8 cellular contexts compared by ENCODE assay signal in the genomic region with DNA sequence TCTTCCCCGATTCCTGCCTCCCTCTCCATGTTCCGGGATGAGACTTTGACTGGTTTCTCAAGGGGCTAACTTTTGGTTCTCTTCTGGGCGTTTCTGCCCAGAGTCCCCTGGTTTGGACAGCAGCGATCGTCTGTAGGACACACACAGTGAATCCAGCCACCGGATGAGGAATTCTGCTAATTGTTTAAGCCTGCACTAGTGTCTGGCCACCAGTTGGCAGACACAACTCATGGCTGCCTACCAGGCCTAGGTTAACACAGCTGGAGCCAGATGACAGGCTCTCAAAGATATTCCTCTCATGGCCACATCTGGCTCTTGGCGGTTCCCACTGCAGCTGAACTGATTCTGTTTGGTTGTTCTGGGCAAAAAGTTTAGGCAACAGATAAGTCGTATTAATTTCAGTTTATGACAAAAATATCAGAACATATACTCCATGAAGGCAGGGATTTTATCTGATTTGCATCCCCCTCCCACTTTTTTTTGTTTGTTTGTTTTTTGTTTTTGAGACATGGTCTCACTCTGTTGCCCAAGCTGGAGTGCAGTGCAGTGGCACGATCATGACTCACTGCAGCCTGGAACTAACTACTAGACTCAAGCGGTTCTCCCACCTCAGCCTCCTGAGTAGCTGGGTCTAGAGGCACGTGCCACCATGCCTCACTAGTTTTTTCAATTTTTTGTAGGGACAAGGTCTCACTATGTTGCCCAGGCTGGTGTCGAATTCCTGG.
DNase-seq lines count a peak whose midpoint lies in the region; ATAC-seq and TF ChIP-seq lines count a peak whose summit lies in the region.
"Had no signal": no experiment of that assay in that cellular context is flagged by ENCODE, and none has a peak within 500 bp of the region (broad histone marks: within the 10 kb centered on the region; RNA-seq: fewer than 3 reads in every experiment).

No MANE protein-coding gene starts in this region.

- H4K8ac ChIP-seq in H9 (replicated peaks; ENCODE audit: insufficient read length, low read depth, low read length) = no peak overlapping the region

- no peaks in the 10 kb centered on the region for H4K20me1 ChIP-seq in H9 (ENCODE audit: control insufficient read depth, insufficient read depth, insufficient read length)

- no peak for ATAC-seq in esophagus mucosa
- ATAC-seq in activated T-helper 17 cell treated with anti-CD3 and anti-CD28 coated beads, Interleukin-2, amount 50 U/mL, for 72 hours (replicated peaks) = no peak

- H4K91ac ChIP-seq in H9 (ENCODE audit: insufficient read length, low read depth, low read length) = no peak overlapping the region

- TF ChIP-seq CTCF in H9 (conservative IDR thresholded peaks at IDR 0.05) (0 out of 3 replicates have a peak, but pooled peaks have one; percentile 17), stomach (IDR thresholded peaks at IDR 0.05) (no peak)

- peaks cover 47 to 56% of the 10 kb centered on the region in 2 experiments for H3K4me1 Mint-ChIP-seq in H9
- peaks cover 87% of the 10 kb centered on the region for H3K4me1 Mint-ChIP-seq in activated naive CD8-positive, alpha-beta T cell (ENCODE audit: low read depth)
- H3K4me1 Mint-ChIP-seq in activated T-helper 17 cell treated with anti-CD3 and anti-CD28 coated beads, Interleukin-2, amount 50 U/mL, for 72 hours = peaks cover 24% of the 10 kb centered on the region

- no peak for TF ChIP-seq EP300 in stomach (IDR thresholded peaks at IDR 0.05)

- no peak overlapping the region for H3K23ac ChIP-seq in H9 (ENCODE audit: insufficient read length, low read depth, low read length)

- no peak overlapping the region for H4K5ac ChIP-seq in H9 (ENCODE audit: insufficient read length, low read depth, low read length)

- no peak overlapping the region for H2AFZ ChIP-seq in H9 (ENCODE audit: low read length)

- no peaks in the 10 kb centered on the region for H3K79me1 ChIP-seq in H9 (ENCODE audit: insufficient read depth, low read depth, low read length, poor library complexity, severe bottlenecking)

- no CpG with 5 or more reads among the region's 12 CpGs for WGBS in H9 (ENCODE audit: extremely low coverage, insufficient read length, low lambda C conversion rate)
- 78 to 91% (median 83%) methylated on average over 12 of the region's 12 CpGs for WGBS in stomach, 5 donors

- no peak overlapping the region for H2BK12ac ChIP-seq in H9 (ENCODE audit: insufficient read length, low read depth, low read length)

- TF ChIP-seq POLR2A in stomach (IDR thresholded peaks at IDR 0.05) = no peak

- no peak overlapping the region for H3K4me3 Mint-ChIP-seq in H9
- no peak overlapping the region for H3K4me3 Mint-ChIP-seq in activated naive CD8-positive, alpha-beta T cell
- no peak overlapping the region for H3K4me3 Mint-ChIP-seq in activated T-helper 17 cell treated with anti-CD3 and anti-CD28 coated beads, Interleukin-2, amount 50 U/mL, for 72 hours

- no peak overlapping the region for H3T11ph ChIP-seq in H9 (ENCODE audit: low read length)

- no peak overlapping the region for H3K4me3 ChIP-seq in stomach

- peak overlapping the region in 2 of 3 experiments; percentile 77 to 90; a peak in 4 of 7 replicates for H3K27ac Mint-ChIP-seq in H9
- H3K27ac Mint-ChIP-seq in activated naive CD8-positive, alpha-beta T cell = peak overlapping the region; percentile 100
- no peak overlapping the region for H3K27ac Mint-ChIP-seq in activated T-helper 17 cell treated with anti-CD3 and anti-CD28 coated beads, Interleukin-2, amount 50 U/mL, for 72 hours

- intact Hi-C loops in stomach (cut with DNase I; ENCODE audit: low total_unique reads) = no loop called here

- no peak overlapping the region for H3K14ac ChIP-seq in H9 (ENCODE audit: insufficient read depth, low read length)

- no peak overlapping the region for H2BK15ac ChIP-seq in H9 (ENCODE audit: low read depth, low read length)

- H2AK5ac ChIP-seq in H9 (ENCODE audit: insufficient read length, low read length) = no peak overlapping the region

- no peaks in the 10 kb centered on the region for H3K27me3 ChIP-seq in H9 (ENCODE audit: insufficient read depth, low read length)
- H3K27me3 ChIP-seq in stomach = no peaks in the 10 kb centered on the region
- H3K27me3 ChIP-seq: dorsolateral prefrontal cortex had no signal

- no peak overlapping the region for H3K9ac ChIP-seq in H9 (ENCODE audit: extremely low read depth, insufficient read length, low read length)

- H3K18ac ChIP-seq in H9 (ENCODE audit: insufficient read length, low read depth, low read length) = no peak overlapping the region

- no peak overlapping the region for H3K56ac ChIP-seq in H9 (ENCODE audit: insufficient read length, low read depth, low read length)

- H3K27ac ChIP-seq in H9 (ENCODE audit: insufficient read length, low read depth, low read length) = no peak overlapping the region
- peak overlapping the region in 3 of 5 donors; percentile 4 to 52 (median 13) for H3K27ac ChIP-seq in stomach

- no peaks in the 10 kb centered on the region for H3K9me3 Mint-ChIP-seq in H9
- no peaks in the 10 kb centered on the region for H3K9me3 Mint-ChIP-seq in activated naive CD8-positive, alpha-beta T cell (ENCODE audit: low read depth)
- no peaks in the 10 kb centered on the region for H3K9me3 Mint-ChIP-seq in activated T-helper 17 cell treated with anti-CD3 and anti-CD28 coated beads, Interleukin-2, amount 50 U/mL, for 72 hours

- H2BK120ac ChIP-seq in H9 (ENCODE audit: low read depth, low read length, poor library complexity, severe bottlenecking) = no peak overlapping the region

- H3K4me2 ChIP-seq in H9 (ENCODE audit: insufficient read depth, insufficient read length, low read length) = no peak overlapping the region

- H2BK20ac ChIP-seq in H9 (ENCODE audit: low read depth, low read length, poor library complexity, severe bottlenecking) = no peak overlapping the region

- DNase-seq in H9 = no peak
- DNase-seq in hepatic stellate cell (ENCODE audit: low spot score) = peak; percentile 16
- no peak for DNase-seq in stomach
- no peak for DNase-seq in COLO829 (ENCODE audit: low spot score)

- H3K9me3 ChIP-seq in H9 (ENCODE audit: control insufficient read depth, low read depth, low read length) = no peaks in the 10 kb centered on the region
- H3K9me3 ChIP-seq in stomach = no peaks in the 10 kb centered on the region

- H3K4ac ChIP-seq in H9 (ENCODE audit: low read depth, low read length) = no peak overlapping the region

- H3K36me3 Mint-ChIP-seq in H9 (ENCODE audit: insufficient read depth in 1 of 3, low read depth in 3 of 3) = no peaks in the 10 kb centered on the region
- peaks cover 4% of the 10 kb centered on the region for H3K36me3 Mint-ChIP-seq in activated naive CD8-positive, alpha-beta T cell
- H3K36me3 Mint-ChIP-seq in activated T-helper 17 cell treated with anti-CD3 and anti-CD28 coated beads, Interleukin-2, amount 50 U/mL, for 72 hours (ENCODE audit: low read depth) = no peaks in the 10 kb centered on the region

- H3K4me1 ChIP-seq in H9 (ENCODE audit: insufficient read depth, low read length) (0 out of 2 replicates have a peak, but pooled peaks cover 5% of the 10 kb centered on the region), stomach (peaks cover 0 to 49% (median 24%) of the 10 kb centered on the region in 4 donors)

- peaks cover under 1% of the 10 kb centered on the region for H3K23me2 ChIP-seq in H9 (ENCODE audit: insufficient read length, low read depth, low read length, poor library complexity, severe bottlenecking)

- no peaks in the 10 kb centered on the region for H3K79me2 ChIP-seq in H9 (ENCODE audit: insufficient read depth, low read length)

- H2BK5ac ChIP-seq in H9 (ENCODE audit: insufficient read length, low read length) = no peak overlapping the region

- H3K36me3 ChIP-seq in stomach = no peaks in the 10 kb centered on the region

- H3K27me3 Mint-ChIP-seq in H9 (ENCODE audit: low read depth) = no peaks in the 10 kb centered on the region
- no peaks in the 10 kb centered on the region for H3K27me3 Mint-ChIP-seq in activated naive CD8-positive, alpha-beta T cell
- no peaks in the 10 kb centered on the region for H3K27me3 Mint-ChIP-seq in activated T-helper 17 cell treated with anti-CD3 and anti-CD28 coated beads, Interleukin-2, amount 50 U/mL, for 72 hours
